In the genomic region with DNA sequence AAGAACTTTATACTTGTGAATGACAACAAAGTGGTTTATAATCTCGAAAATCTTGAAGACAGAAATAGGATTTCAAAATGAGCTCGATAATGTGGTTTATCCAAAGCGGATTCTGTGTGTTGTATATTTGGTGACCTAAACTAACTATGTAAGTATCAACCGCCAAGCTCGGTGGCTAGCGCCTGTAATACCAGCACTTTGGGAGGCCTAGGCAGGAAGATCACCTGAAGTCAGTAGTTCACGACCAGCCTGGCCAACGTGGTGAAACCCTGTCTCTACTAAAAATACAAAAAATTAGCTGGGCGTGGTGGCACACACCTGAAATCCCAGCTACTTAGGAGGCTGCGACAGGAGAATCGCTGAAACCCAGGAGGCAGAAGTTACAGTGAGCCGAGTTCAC, we compare ENCODE assay signal across 8 cellular contexts. TPM values are rescaled to one million over a fixed set of nuclear protein-coding genes. Genes with fewer than 3 reads are reported as not detected.
DNase-seq lines count a peak whose midpoint lies in the region; ATAC-seq and TF ChIP-seq lines count a peak whose summit lies in the region.

No MANE protein-coding gene starts in this region.

- H3K27me3 Mint-ChIP-seq in CD14-positive monocyte (ENCODE audit: low read depth in 3 of 3) (peaks cover 0 to 5% (median 0%) of the 10 kb centered on the region in 3 donors), nephron (ENCODE audit: low read depth) (peaks cover 4% of the 10 kb centered on the region)

- no peak for ATAC-seq in GM19455 (IDR thresholded peaks at IDR 0.05; ENCODE audit: unreplicated experiment)

- TF ChIP-seq CTCF in CD14-positive monocyte (IDR thresholded peaks at IDR 0.05) (no peak), astrocyte of the spinal cord (IDR thresholded peaks at IDR 0.05; ENCODE audit: low read depth, low read length) (no peak), nephron (IDR thresholded peaks at IDR 0.05; ENCODE audit: unreplicated experiment in 3 of 3) (no peak)

- no peak overlapping the region for H4K8ac ChIP-seq in mesendoderm (ENCODE audit: low read depth, low read length)

- H3K4me3 Mint-ChIP-seq in CD14-positive monocyte (peak overlapping the region; percentile 92 to 97), nephron (peak overlapping the region; percentile 91 to 96 (median 95))

- H3K4me1 Mint-ChIP-seq in CD14-positive monocyte (peaks cover 65% of the 10 kb centered on the region), nephron (peaks cover 39% of the 10 kb centered on the region)

- H3K36me3 ChIP-seq in HUES6 (ENCODE audit: control insufficient read depth, insufficient read depth, low read length) (peaks cover 18% of the 10 kb centered on the region; the same call in 1 of the 2 replicates), mesendoderm (ENCODE audit: control insufficient read depth, insufficient read depth, low read length) (no peaks in the 10 kb centered on the region)

- H3K27ac Mint-ChIP-seq in CD14-positive monocyte (peak overlapping the region in 1 of 7 donors; percentile 97), nephron (no peak overlapping the region)

- no peaks in the 10 kb centered on the region for H3K9me3 ChIP-seq in HUES6 (ENCODE audit: control insufficient read depth, insufficient read depth, low read depth, low read length)

- no peak overlapping the region for H2BK5ac ChIP-seq in mesendoderm (ENCODE audit: low read length)

- peaks cover 3% of the 10 kb centered on the region for H3K79me1 ChIP-seq in mesendoderm (ENCODE audit: low read length)

- H3K27ac ChIP-seq in HUES6 (ENCODE audit: low read depth, low read length) (no peak overlapping the region), mesendoderm (ENCODE audit: low read depth, low read length) (no peak overlapping the region)

- H3K4me2 ChIP-seq in mesendoderm (ENCODE audit: low read length), result no peak overlapping the region

- H2AK5ac ChIP-seq in mesendoderm (ENCODE audit: low read length), result no peak overlapping the region

- H3K36me3 Mint-ChIP-seq in CD14-positive monocyte, result peaks cover 27 to 31% of the 10 kb centered on the region in 2 donors
- H3K36me3 Mint-ChIP-seq in nephron (ENCODE audit: low read depth), result peaks cover 8% of the 10 kb centered on the region

- in situ Hi-C loops in astrocyte of the spinal cord (cut with HindIII; ENCODE audit: low sequenced_read_pairs), result no loop called here

- H2BK120ac ChIP-seq in mesendoderm (ENCODE audit: low read depth, low read length), result no peak overlapping the region

- WGBS in mesendoderm (ENCODE audit: extremely low coverage, insufficient coverage, low lambda C conversion rate), result no CpG with 5 or more reads among the region's 12 CpGs

- intact Hi-C loops in CD14-positive monocyte (cut with micrococcal nuclease), result loop anchor here (5.0 kb wide), 4 partner anchors 43 to 618 kb away; no protein-coding TSS in a partner anchor

- no peak overlapping the region for H3K56ac ChIP-seq in mesendoderm (ENCODE audit: low read length)

- H3K4me1 ChIP-seq in HUES6 (ENCODE audit: control insufficient read depth, insufficient read depth, low read length), result peaks cover 15% of the 10 kb centered on the region
- H3K4me1 ChIP-seq in mesendoderm (ENCODE audit: control insufficient read depth, low read depth, low read length), result peaks cover 7% of the 10 kb centered on the region

- H3K9me3 Mint-ChIP-seq in CD14-positive monocyte, result peaks cover 0 to 2% (median 0%) of the 10 kb centered on the region in 7 donors
- H3K9me3 Mint-ChIP-seq in nephron, result no peaks in the 10 kb centered on the region

- H3K9ac ChIP-seq in HUES6 (ENCODE audit: low read length), result no peak overlapping the region
- H3K9ac ChIP-seq in mesendoderm (ENCODE audit: low read length), result no peak overlapping the region

- no peak overlapping the region for H3K23ac ChIP-seq in mesendoderm (ENCODE audit: low read length)

- H3K4ac ChIP-seq in mesendoderm (ENCODE audit: low read depth, low read length), result no peak overlapping the region

- DNase-seq in CD14-positive monocyte (ENCODE audit: low spot score) (no peak), astrocyte of the spinal cord (ENCODE audit: low read depth, low spot score) (no peak), NCI-H1930 (lab: John Stamatoyannopoulos, UW) (no peak), mesendoderm (no peak)
- no peak for DNase-seq in effector CD8-positive, alpha-beta T cell (lab: John Stamatoyannopoulos, UW)

- no peaks in the 10 kb centered on the region; the same call in 1 of the 2 replicates for H3K27me3 ChIP-seq in HUES6 (ENCODE audit: control insufficient read depth, insufficient read depth, low read length)
- H3K27me3 ChIP-seq in mesendoderm (ENCODE audit: insufficient read depth, low read length, poor library complexity), result no peaks in the 10 kb centered on the region

- H2BK15ac ChIP-seq in mesendoderm (replicated peaks; ENCODE audit: low read depth), result no peak overlapping the region

- H3K18ac ChIP-seq in mesendoderm (ENCODE audit: low read length), result no peak overlapping the region

- peaks cover 47% of the 10 kb centered on the region for H3K79me2 ChIP-seq in mesendoderm (ENCODE audit: control insufficient read depth, insufficient read depth, low read length)

- no peak overlapping the region for H4K5ac ChIP-seq in mesendoderm (ENCODE audit: low read length)

- H3K4me3 ChIP-seq in HUES6 (ENCODE audit: low read depth, low read length) (0 out of 2 replicates have a peak overlapping the region, but pooled peaks have one; percentile 81), astrocyte of the spinal cord (ENCODE audit: low read depth, low read length) (peak overlapping the region; percentile 82), mesendoderm (ENCODE audit: low read length) (no peak overlapping the region)

RNA-seq across cellular contexts. Expression of a gene that starts 2.2 kb away (rescaled TPM):
- polyA plus RNA-seq in CD14-positive monocyte, result 1 to 10 TPM; 4.7 to 5.2 TPM
- 43.8 TPM for polyA plus RNA-seq in mesendoderm (2013, experiment 1 of 2)
- polyA plus RNA-seq in mesendoderm (2013, experiment 2 of 2), result 42.9 TPM
